Comparison of ENCODE assay signal across 36 cellular contexts in genomic region chr2:83689402-83689801, GRCh38.
"Had no signal": no experiment of that assay in that cellular context is flagged by ENCODE, and none has a peak within 500 bp of the region (broad histone marks: within the 10 kb centered on the region; RNA-seq: fewer than 3 reads in every experiment).

No MANE protein-coding gene starts in this region.

- H3K4me2 ChIP-seq: neural progenitor cell had no signal

- H3K4me1 ChIP-seq: esophagus muscularis mucosa, foreskin keratinocyte, heart right ventricle, left lung, lower lobe of right lung, neural progenitor cell, parathyroid adenoma, psoas muscle, right atrium auricular region, suprapubic skin, tibial artery, upper lobe of right lung had no signal

- H3K4me1 Mint-ChIP-seq: activated naive CD4-positive, alpha-beta T cell treated with anti-CD3 and anti-CD28 coated beads, Interleukin-2, amount 50 U/mL, for 24 hours; activated naive CD8-positive, alpha-beta T cell treated with anti-CD3 and anti-CD28 coated beads, Interleukin-2, amount 50 U/mL, for 24 hours; activated T-helper 17 cell treated with anti-CD3 and anti-CD28 coated beads, Interleukin-2, amount 50 U/mL, for 72 hours; natural killer cell; neural progenitor cell had no signal

- H3K9ac ChIP-seq: neural progenitor cell, parathyroid adenoma had no signal

- H3K4me3 Mint-ChIP-seq: activated naive CD4-positive, alpha-beta T cell treated with anti-CD3 and anti-CD28 coated beads, Interleukin-2, amount 50 U/mL, for 24 hours; activated naive CD8-positive, alpha-beta T cell treated with anti-CD3 and anti-CD28 coated beads, Interleukin-2, amount 50 U/mL, for 24 hours; activated T-cell treated with anti-CD3 and anti-CD28 coated beads, Interleukin-2, amount 50 U/mL, for 24 hours; activated T-helper 17 cell treated with anti-CD3 and anti-CD28 coated beads, Interleukin-2, amount 50 U/mL, for 72 hours; natural killer cell; neural progenitor cell; T-helper 1 cell treated with Interleukin-12 subunit alpha and Interleukin-12 subunit beta and Interleukin-4 antibody, amounts not matched to agents 30 μg/mL and 1 μg/mL, for 36 hours had no signal

- H2AFZ ChIP-seq: neural progenitor cell, parathyroid adenoma had no signal

- H3K9me3 ChIP-seq: esophagus muscularis mucosa, left lung, lower lobe of right lung, psoas muscle, right atrium auricular region, suprapubic skin, tibial artery, upper lobe of right lung had no signal

- H3K27ac Mint-ChIP-seq: activated naive CD4-positive, alpha-beta T cell treated with anti-CD3 and anti-CD28 coated beads, Interleukin-2, amount 50 U/mL, for 24 hours; activated naive CD8-positive, alpha-beta T cell treated with anti-CD3 and anti-CD28 coated beads, Interleukin-2, amount 50 U/mL, for 24 hours; activated T-cell treated with anti-CD3 and anti-CD28 coated beads, Interleukin-2, amount 50 U/mL, for 24 hours; activated T-helper 17 cell treated with anti-CD3 and anti-CD28 coated beads, Interleukin-2, amount 50 U/mL, for 72 hours; natural killer cell; neural progenitor cell; T-helper 1 cell treated with Interleukin-12 subunit alpha and Interleukin-12 subunit beta and Interleukin-4 antibody, amounts not matched to agents 30 μg/mL and 1 μg/mL, for 36 hours had no signal

- H3K27me3 ChIP-seq: cardiac muscle cell, dorsolateral prefrontal cortex, esophagus muscularis mucosa, foreskin keratinocyte, heart right ventricle, left lung, neural progenitor cell, right atrium auricular region, suprapubic skin, tibial artery, upper lobe of right lung had no signal

- H3K4me3 ChIP-seq: cardiac muscle cell, coronary artery, dorsolateral prefrontal cortex, esophagus muscularis mucosa, heart right ventricle, left lung, lower lobe of right lung, neural progenitor cell, psoas muscle, right atrium auricular region, suprapubic skin, tibial artery, upper lobe of right lung had no signal

- H3K9me3 Mint-ChIP-seq: activated naive CD4-positive, alpha-beta T cell treated with anti-CD3 and anti-CD28 coated beads, Interleukin-2, amount 50 U/mL, for 24 hours; T-helper 1 cell treated with Interleukin-12 subunit alpha and Interleukin-12 subunit beta and Interleukin-4 antibody, amounts not matched to agents 30 μg/mL and 1 μg/mL, for 36 hours had no signal

- ATAC-seq: activated CD4-positive, CD25-positive, alpha-beta regulatory T cell treated with anti-CD3 and anti-CD28 coated beads, Interleukin-2, amount 50 U/mL, for 24 hours; activated naive CD8-positive, alpha-beta T cell treated with anti-CD3 and anti-CD28 coated beads, Interleukin-2, amount 50 U/mL, for 24 hours; activated T-helper 17 cell treated with anti-CD3 and anti-CD28 coated beads, Interleukin-2, amount 50 U/mL, for 72 hours; foreskin keratinocyte; heart right ventricle; left lung; lower lobe of right lung; natural killer cell; psoas muscle; upper lobe of right lung had no signal

- H3K27ac ChIP-seq: cardiac muscle cell, coronary artery, dorsolateral prefrontal cortex, esophagus muscularis mucosa, foreskin keratinocyte, heart right ventricle, left lung, lower lobe of right lung, neural progenitor cell, parathyroid adenoma, psoas muscle, right atrium auricular region, suprapubic skin, tibial artery, upper lobe of right lung, WERI-Rb-1 had no signal

- H3K27me3 Mint-ChIP-seq: activated naive CD4-positive, alpha-beta T cell treated with anti-CD3 and anti-CD28 coated beads, Interleukin-2, amount 50 U/mL, for 24 hours; activated naive CD8-positive, alpha-beta T cell treated with anti-CD3 and anti-CD28 coated beads, Interleukin-2, amount 50 U/mL, for 24 hours; activated T-cell treated with anti-CD3 and anti-CD28 coated beads, Interleukin-2, amount 50 U/mL, for 24 hours; activated T-helper 17 cell treated with anti-CD3 and anti-CD28 coated beads, Interleukin-2, amount 50 U/mL, for 72 hours had no signal

- H3K36me3 Mint-ChIP-seq: activated naive CD4-positive, alpha-beta T cell treated with anti-CD3 and anti-CD28 coated beads, Interleukin-2, amount 50 U/mL, for 24 hours; natural killer cell; neural progenitor cell had no signal

- DNase-seq: activated CD4-positive, alpha-beta T cell treated with anti-CD3 and anti-CD28 coated beads for 48 hours; activated CD4-positive, alpha-beta T cell treated with anti-CD3 and anti-CD28 coated beads, Interleukin-2, amount 50 U/mL, for 48 hours; activated CD8-positive, alpha-beta memory T cell treated with anti-CD3 and anti-CD28 coated beads for 24 hours; activated CD8-positive, alpha-beta memory T cell treated with anti-CD3 and anti-CD28 coated beads, Interleukin-2, amount 50 U/mL, for 4 hours; activated naive CD8-positive, alpha-beta T cell treated with anti-CD3 and anti-CD28 coated beads, Interleukin-2, amount 50 U/mL, for 24 hours; activated T-cell treated with anti-CD3 and anti-CD28 coated beads, Interleukin-2, amount 50 U/mL, for 24 hours; amygdala; dorsolateral prefrontal cortex; effector memory CD4-positive, alpha-beta T cell; heart right ventricle; kidney glomerular epithelial cell; left lung; lower lobe of right lung; mesendoderm; natural killer cell; occipital lobe; psoas muscle; stimulated activated CD4-positive, alpha-beta T cell treated with anti-CD3 and anti-CD28 coated beads, Interleukin-15, amount 100 ng/mL, for 24 hours; stimulated activated CD4-positive, alpha-beta T cell treated with anti-CD3 and anti-CD28 coated beads, Interleukin-2, amount 100 ng/mL, for 24 hours; stimulated activated naive CD4-positive, alpha-beta T cell; T1000; tibial artery; upper lobe of right lung; WERI-Rb-1 had no signal

- H3K36me3 ChIP-seq: cardiac muscle cell, esophagus muscularis mucosa, heart right ventricle, left lung, lower lobe of right lung, neural progenitor cell, right atrium auricular region, suprapubic skin, tibial artery, upper lobe of right lung, WERI-Rb-1 had no signal

- H3K79me2 ChIP-seq: parathyroid adenoma had no signal
